7 cellular contexts compared by ENCODE assay signal in genomic region chr2:114598329-114598728, GRCh38.
"Had no signal": no experiment of that assay in that cellular context is flagged by ENCODE, and none has a peak within 500 bp of the region (broad histone marks: within the 10 kb centered on the region; RNA-seq: fewer than 3 reads in every experiment).

No MANE protein-coding gene starts in this region.

- H3K27ac Mint-ChIP-seq: GM23338, HFFc6 had no signal

- H3K9me3 ChIP-seq: HAP-1 had no signal

- H3K9me3 Mint-ChIP-seq: GM23338 had no signal

- DNase-seq: H7, HFFc6, IMR-90 had no signal

- H3K36me3 ChIP-seq: HAP-1 had no signal

- H3K4me1 ChIP-seq: HAP-1 had no signal

- H3K4me3 Mint-ChIP-seq: GM23338, HFFc6 had no signal

- H3K4me3 ChIP-seq: GM23338, HAP-1, K562 had no signal

- ATAC-seq: GM23338, HCT116, K562 had no signal
